In genomic region chr3:73964818-73965217, GRCh38 we compare ENCODE assay signal across 27 cellular contexts.
"Had no signal": no experiment of that assay in that cellular context is flagged by ENCODE, and none has a peak within 500 bp of the region (broad histone marks: within the 10 kb centered on the region; RNA-seq: fewer than 3 reads in every experiment).

No MANE protein-coding gene starts in this region.

- H3K36me3 ChIP-seq: esophagus squamous epithelium, gastrocnemius medialis, heart right ventricle, left lung, lower lobe of right lung had no signal

- DNase-seq: dermis blood vessel endothelial cell; dorsolateral prefrontal cortex; effector CD4-positive, alpha-beta T cell; effector memory CD8-positive, alpha-beta T cell; endodermal cell; erythroblast; esophagus squamous epithelium; foreskin fibroblast; foreskin melanocyte; gastrocnemius medialis; glutamatergic neuron; head of caudate nucleus; heart right ventricle; hypothalamus; immature natural killer cell; left cardiac atrium; left lung; left ventricle myocardium superior; lower lobe of right lung; mesendoderm; midbrain; naive thymus-derived CD4-positive, alpha-beta T cell had no signal

- H3K27ac ChIP-seq: coronary artery, dorsolateral prefrontal cortex, epithelial cell of prostate, esophagus squamous epithelium, gastrocnemius medialis, heart right ventricle, left lung, lower lobe of right lung had no signal

- FAIRE-seq: colon, keratinocyte had no signal

- H3K9me3 ChIP-seq: esophagus squamous epithelium, gastrocnemius medialis, left lung, lower lobe of right lung had no signal

- H3K4me3 ChIP-seq: coronary artery, dorsolateral prefrontal cortex, esophagus squamous epithelium, gastrocnemius medialis, heart right ventricle, left lung, lower lobe of right lung had no signal

- ATAC-seq: effector memory CD8-positive, alpha-beta T cell; esophagus mucosa; gastrocnemius medialis; heart right ventricle; left cardiac atrium; left lung; left ventricle myocardium superior; lower lobe of right lung; naive thymus-derived CD4-positive, alpha-beta T cell had no signal

- H3K27me3 ChIP-seq: esophagus squamous epithelium, gastrocnemius medialis, left lung had no signal

- H3K4me1 ChIP-seq: esophagus squamous epithelium, gastrocnemius medialis, heart right ventricle, left lung, lower lobe of right lung had no signal
